Comparison of ENCODE assay signal across 8 cellular contexts in genomic region chr2:132347041-132347780, GRCh38.
A peak's percentile ranks its signal among the peaks of the same experiment; 100 is the strongest.
DNase-seq lines count a peak whose midpoint lies in the region; TF ChIP-seq lines count a peak whose summit lies in the region.
"Not testable (repeated sequence)": the region's sequence is repeated elsewhere in the genome, so short reads cannot be mapped to it uniquely, and the experiment has no call there.

No MANE protein-coding gene starts in this region.

- POLR2A ChIA-PET in BJ (lab: Charles Lee): not testable (repeated sequence)

- not testable (repeated sequence) for TF ChIP-seq CTCF in BJ (IDR thresholded peaks at IDR 0.05; ENCODE audit: insufficient read depth, low read depth, low read length); HFF-Myc (IDR thresholded peaks at IDR 0.05; ENCODE audit: low read depth, low read length, missing control alignments); right atrium auricular region (IDR thresholded peaks at IDR 0.05)

- DNase-seq in BJ (ENCODE audit: low read depth) (peak; percentile 26), HFF-Myc (ENCODE audit: extremely low read depth, low read depth) (peak; percentile 33), NCI-H2196 (lab: John Stamatoyannopoulos, UW; ENCODE audit: unreplicated experiment) (peak; percentile 63), SW480 (ENCODE audit: low spot score) (peak; percentile 63), right atrium auricular region (ENCODE audit: low spot score) (peak; percentile 78), middle frontal gyrus (ENCODE audit: extremely low spot score, low spot score) (peak; percentile 65)

- CTCF ChIA-PET in BJ (lab: Yijun Ruan, JAX): not testable (repeated sequence)

- H3K4me3 ChIP-seq in BJ (ENCODE audit: low read depth, low read length) (peak overlapping the region; percentile 46), HFF-Myc (replicated peaks; ENCODE audit: low read depth, low read length) (peak overlapping the region; percentile 39), duodenal mucosa (ENCODE audit: low read depth in 1 of 2, low read length in 2 of 2) (peak overlapping the region; percentile 43 to 77), right atrium auricular region (peak overlapping the region; percentile 31 to 46), skeletal muscle satellite cell (ENCODE audit: low read length) (peak overlapping the region; percentile 81)

- H3K9ac ChIP-seq in duodenal mucosa (ENCODE audit: low read depth in 1 of 2, low read length in 2 of 2) (peak overlapping the region in 1 of 2 donors; percentile 54), skeletal muscle satellite cell (ENCODE audit: low read depth, low read length) (peak overlapping the region; percentile 87)

- not testable (repeated sequence) for H3K9me3 ChIP-seq in duodenal mucosa (ENCODE audit: control insufficient read depth in 1 of 2, low read length in 2 of 2); right atrium auricular region; skeletal muscle satellite cell (replicated peaks; ENCODE audit: low read length)

- not testable (repeated sequence) for H3K27me3 ChIP-seq in BJ (ENCODE audit: control insufficient read depth, insufficient read depth, low read length); duodenal mucosa (ENCODE audit: control insufficient read depth in 1 of 2, insufficient read depth in 2 of 2, low read length in 2 of 2); right atrium auricular region; skeletal muscle satellite cell (ENCODE audit: control insufficient read depth, insufficient read depth, low read length)

- peak overlapping the region; percentile 91 for H3K4me2 ChIP-seq in skeletal muscle satellite cell (ENCODE audit: low read length)

- not testable (repeated sequence) for H3K4me1 ChIP-seq in duodenal mucosa (ENCODE audit: control insufficient read depth in 1 of 2, insufficient read depth in 2 of 2, low read length in 2 of 2); right atrium auricular region; skeletal muscle satellite cell (ENCODE audit: control insufficient read depth, insufficient read depth, low read length)

- H3K36me3 ChIP-seq in BJ (ENCODE audit: control insufficient read depth, insufficient read depth, low read length); duodenal mucosa (ENCODE audit: control insufficient read depth in 1 of 2, insufficient read depth in 2 of 2, low read length in 2 of 2); right atrium auricular region; skeletal muscle satellite cell (ENCODE audit: insufficient read depth, low read length): not testable (repeated sequence)

- not testable (repeated sequence) for H3K27ac ChIP-seq in duodenal mucosa (ENCODE audit: low read depth, low read length)
- peak overlapping the region in 1 of 2 donors; percentile 19 for H3K27ac ChIP-seq in right atrium auricular region

Comparison
In these comparisons a context has a peak if more than half of its experiments do, and no peak if none do; other contexts are left out.
1. DNase-seq: peak in every context shown above with its lines; median percentile 78 in right atrium auricular region; 65 in middle frontal gyrus; 63 in NCI-H2196; 63 in SW480; 33 in HFF-Myc; 26 in BJ.